ENCODE assay signal across 1 cellular context in genomic region chr12:124563809-124564208, GRCh38.
TF ChIP-seq lines count a peak whose summit lies in the region.

No MANE protein-coding gene starts in this region.

TF ChIP-seq in GM23338, 12 proteins besides CTCF, POLR2A, EP300 and RAD21 (continued from another document):
- TF ChIP-seq ZNF462 (CRISPR knock-in tag; IDR thresholded peaks at IDR 0.05) = no peak
- TF ChIP-seq REST (IDR thresholded peaks at IDR 0.05; ENCODE audit: unreplicated experiment) = no peak
- TF ChIP-seq JUNB (IDR thresholded peaks at IDR 0.05; ENCODE audit: unreplicated experiment) = no peak
